In genomic region chr2:60468390-60469085, GRCh38 we compare ENCODE assay signal across 10 cellular contexts.
A peak's percentile ranks its signal among the peaks of the same experiment; 100 is the strongest.
DNase-seq lines count a peak whose midpoint lies in the region; ATAC-seq and TF ChIP-seq lines count a peak whose summit lies in the region.
"Had no signal": no experiment of that assay in that cellular context is flagged by ENCODE, and none has a peak within 500 bp of the region (broad histone marks: within the 10 kb centered on the region; RNA-seq: fewer than 3 reads in every experiment).

No MANE protein-coding gene starts in this region.

- no peaks in the 10 kb centered on the region for H4K20me1 ChIP-seq in GM23248 (ENCODE audit: insufficient read depth)

- H3K4me1 Mint-ChIP-seq in naive B cell (peaks cover 63 to 90% (median 82%) of the 10 kb centered on the region in 3 donors), CD14-positive monocyte (peaks cover 43% of the 10 kb centered on the region)

- 54 to 60% methylated on average over 7 of the region's 7 CpGs for WGBS in GM23248 (ENCODE audit: low coverage in 1 of 2, low lambda C conversion rate in 2 of 2, missing lambda C conversion rate in 2 of 2), 2 experiments

- intact Hi-C loops in CD14-positive monocyte (cut with micrococcal nuclease), result no loop called here

- H3K9me2 ChIP-seq in GM23248 (ENCODE audit: insufficient read depth), result no peaks in the 10 kb centered on the region

- H3K9me3 ChIP-seq in GM23248 (ENCODE audit: low read depth), result no peaks in the 10 kb centered on the region

- H3K36me3 ChIP-seq in GM23248 (ENCODE audit: low read depth), result no peaks in the 10 kb centered on the region

- peak; percentile 61 for DNase-seq in GM23248
- peak; percentile 39 for DNase-seq in HS-5 (ENCODE audit: low read depth)
- peak; percentile 55 for DNase-seq in amniotic epithelial cell (ENCODE audit: low read depth)
- no peak for DNase-seq in naive B cell
- no peak for DNase-seq in nucleus accumbens (lab: John Stamatoyannopoulos, UW)
- DNase-seq in CD14-positive monocyte (ENCODE audit: low spot score), result no peak
- no peak for DNase-seq in D341Med (ENCODE audit: low spot score)
- DNase-seq: activated naive CD4-positive, alpha-beta T cell; SIG-M5 had no signal

- ATAC-seq in naive B cell (ENCODE audit: low read depth in 2 of 2) (peak in 1 of 2 donors; percentile 57), HG03469 (IDR thresholded peaks at IDR 0.05; ENCODE audit: unreplicated experiment) (no peak)

- no peak overlapping the region for H3K4me2 ChIP-seq in GM23248 (ENCODE audit: unreplicated experiment)

- no peaks in the 10 kb centered on the region for H3K79me2 ChIP-seq in GM23248 (ENCODE audit: insufficient read depth)

- peak overlapping the region; percentile 62 to 92 (median 82) for H3K27ac Mint-ChIP-seq in naive B cell
- peak overlapping the region in 3 of 7 donors; percentile 66 to 85 (median 69) for H3K27ac Mint-ChIP-seq in CD14-positive monocyte

- peaks cover 30 to 35% of the 10 kb centered on the region in 2 donors for H3K36me3 Mint-ChIP-seq in naive B cell
- peaks cover 22 to 28% of the 10 kb centered on the region in 2 donors for H3K36me3 Mint-ChIP-seq in CD14-positive monocyte

- no peak overlapping the region for H2AFZ ChIP-seq in GM23248

- no peak overlapping the region for H3K4me3 ChIP-seq in GM23248

- H3K4me3 Mint-ChIP-seq in naive B cell, result peak overlapping the region in 7 of 8 donors; percentile 7 to 75 (median 34)
- H3K4me3 Mint-ChIP-seq in CD14-positive monocyte, result no peak overlapping the region

- H3K27ac ChIP-seq in GM23248, result peak overlapping the region; percentile 46

- in situ Hi-C loops in GM23248 (cut with MboI), result no loop called here

- H3F3A ChIP-seq in GM23248 (ENCODE audit: insufficient read depth), result peaks cover 16% of the 10 kb centered on the region

- H3K27me3 ChIP-seq in GM23248 (replicated peaks; ENCODE audit: insufficient read depth), result no peaks in the 10 kb centered on the region

- H3K4me1 ChIP-seq in GM23248 (ENCODE audit: insufficient read depth), result peaks cover 20% of the 10 kb centered on the region

- H3K9ac ChIP-seq in GM23248, result peak overlapping the region; percentile 29; the same call in 1 of the 2 replicates

- H3K27me3 Mint-ChIP-seq in naive B cell (no peaks in the 10 kb centered on the region), CD14-positive monocyte (ENCODE audit: low read depth in 3 of 3) (no peaks in the 10 kb centered on the region)

- TF ChIP-seq CTCF in CD14-positive monocyte (IDR thresholded peaks at IDR 0.05), result no peak

- H3K9me3 Mint-ChIP-seq in naive B cell (peaks cover 0 to 5% (median 0%) of the 10 kb centered on the region in 7 donors), CD14-positive monocyte (peaks cover 0 to 5% (median 4%) of the 10 kb centered on the region in 7 donors)

Comparison
In these comparisons a context has a peak if more than half of its experiments do, and no peak if none do; other contexts are left out.
1. DNase-seq: peak in GM23248 (single experiment), HS-5 (single experiment) and amniotic epithelial cell (single experiment); none in naive B cell (single experiment), nucleus accumbens (0 of 56), CD14-positive monocyte (single experiment) and D341Med (single experiment).
2. H3K4me3 Mint-ChIP-seq: peak in naive B cell (7 of 8); none in CD14-positive monocyte (0 of 2).